ENCODE assay signal across 1 cellular context in the genomic region with DNA sequence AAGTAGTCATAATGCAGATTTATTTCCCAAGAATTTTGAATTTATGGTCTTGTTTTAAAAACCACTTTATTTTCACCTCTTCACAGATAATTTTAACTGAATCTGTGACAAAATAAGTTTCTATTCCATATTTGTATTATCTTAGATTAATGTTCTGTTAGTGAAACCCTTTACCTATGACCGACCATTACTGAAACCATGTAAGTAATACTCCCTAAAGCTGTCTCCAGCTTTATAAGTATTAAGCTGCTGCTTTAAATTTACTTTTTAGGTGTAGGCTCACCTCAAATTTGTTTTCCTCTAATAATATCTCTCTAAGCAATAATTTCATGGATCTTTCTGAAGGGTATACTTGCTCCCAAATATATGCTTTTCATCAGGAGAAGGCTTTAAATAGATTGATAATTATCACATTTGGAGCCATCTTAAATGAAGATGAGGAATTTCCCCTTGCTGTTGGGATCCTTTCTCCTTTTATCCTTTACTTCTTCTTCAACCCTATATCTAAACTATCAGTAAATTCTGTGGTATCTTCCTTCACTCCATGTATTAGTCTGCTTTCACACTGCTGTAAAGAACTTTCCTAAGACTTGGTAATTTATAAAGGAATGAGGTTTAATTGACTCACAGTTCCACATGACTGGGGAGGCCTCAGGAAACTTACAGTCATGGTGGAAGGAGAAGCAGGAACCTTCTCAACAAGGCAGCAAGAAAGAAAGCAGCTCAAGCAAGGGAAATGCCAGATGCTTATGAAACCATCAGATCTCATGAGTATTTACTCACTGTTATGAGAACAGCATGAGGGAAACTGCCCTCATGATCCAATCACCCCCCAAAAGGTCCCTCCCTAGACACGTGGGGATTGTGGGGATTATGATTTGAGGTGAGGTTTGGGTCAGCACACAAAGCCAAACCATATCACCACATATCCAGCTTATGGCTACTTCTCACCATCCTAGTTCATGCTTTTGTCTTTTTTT.
TF ChIP-seq lines count a peak whose summit lies in the region.

No MANE protein-coding gene starts in this region.

TF ChIP-seq in GM12878, 131 proteins besides CTCF, POLR2A, EP300 and RAD21 (continued from another document):
- TF ChIP-seq, protein P1, sequence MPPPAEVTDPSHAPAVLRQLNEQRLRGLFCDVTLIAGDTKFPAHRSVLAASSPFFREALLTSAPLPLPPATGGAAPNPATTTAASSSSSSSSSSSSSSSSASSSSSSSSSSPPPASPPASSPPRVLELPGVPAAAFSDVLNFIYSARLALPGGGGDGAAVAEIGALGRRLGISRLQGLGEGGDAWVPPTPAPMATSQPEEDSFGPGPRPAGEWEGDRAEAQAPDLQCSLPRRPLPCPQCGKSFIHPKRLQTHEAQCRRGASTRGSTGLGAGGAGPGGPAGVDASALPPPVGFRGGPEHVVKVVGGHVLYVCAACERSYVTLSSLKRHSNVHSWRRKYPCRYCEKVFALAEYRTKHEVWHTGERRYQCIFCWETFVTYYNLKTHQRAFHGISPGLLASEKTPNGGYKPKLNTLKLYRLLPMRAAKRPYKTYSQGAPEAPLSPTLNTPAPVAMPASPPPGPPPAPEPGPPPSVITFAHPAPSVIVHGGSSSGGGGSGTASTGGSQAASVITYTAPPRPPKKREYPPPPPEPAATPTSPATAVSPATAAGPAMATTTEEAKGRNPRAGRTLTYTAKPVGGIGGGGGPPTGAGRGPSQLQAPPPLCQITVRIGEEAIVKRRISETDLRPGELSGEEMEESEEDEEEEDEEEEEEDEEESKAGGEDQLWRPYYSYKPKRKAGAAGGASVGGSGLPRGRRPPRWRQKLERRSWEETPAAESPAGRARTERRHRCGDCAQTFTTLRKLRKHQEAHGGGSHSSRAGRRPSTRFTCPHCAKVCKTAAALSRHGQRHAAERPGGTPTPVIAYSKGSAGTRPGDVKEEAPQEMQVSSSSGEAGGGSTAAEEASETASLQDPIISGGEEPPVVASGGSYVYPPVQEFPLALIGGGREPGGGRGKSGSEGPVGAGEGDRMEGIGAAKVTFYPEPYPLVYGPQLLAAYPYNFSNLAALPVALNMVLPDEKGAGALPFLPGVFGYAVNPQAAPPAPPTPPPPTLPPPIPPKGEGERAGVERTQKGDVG (CRISPR knock-in tag; IDR thresholded peaks at IDR 0.05), result no peak
- TF ChIP-seq NR2C1 (IDR thresholded peaks at IDR 0.05) (no peak), RUNX3 (IDR thresholded peaks at IDR 0.05; ENCODE audit: low read length) (peak; percentile 37; the same call in 1 of the 2 replicates)
TF ChIP-seq in GM12878: peak in this region for 12.
